8 cellular contexts compared by ENCODE assay signal in the genomic region with DNA sequence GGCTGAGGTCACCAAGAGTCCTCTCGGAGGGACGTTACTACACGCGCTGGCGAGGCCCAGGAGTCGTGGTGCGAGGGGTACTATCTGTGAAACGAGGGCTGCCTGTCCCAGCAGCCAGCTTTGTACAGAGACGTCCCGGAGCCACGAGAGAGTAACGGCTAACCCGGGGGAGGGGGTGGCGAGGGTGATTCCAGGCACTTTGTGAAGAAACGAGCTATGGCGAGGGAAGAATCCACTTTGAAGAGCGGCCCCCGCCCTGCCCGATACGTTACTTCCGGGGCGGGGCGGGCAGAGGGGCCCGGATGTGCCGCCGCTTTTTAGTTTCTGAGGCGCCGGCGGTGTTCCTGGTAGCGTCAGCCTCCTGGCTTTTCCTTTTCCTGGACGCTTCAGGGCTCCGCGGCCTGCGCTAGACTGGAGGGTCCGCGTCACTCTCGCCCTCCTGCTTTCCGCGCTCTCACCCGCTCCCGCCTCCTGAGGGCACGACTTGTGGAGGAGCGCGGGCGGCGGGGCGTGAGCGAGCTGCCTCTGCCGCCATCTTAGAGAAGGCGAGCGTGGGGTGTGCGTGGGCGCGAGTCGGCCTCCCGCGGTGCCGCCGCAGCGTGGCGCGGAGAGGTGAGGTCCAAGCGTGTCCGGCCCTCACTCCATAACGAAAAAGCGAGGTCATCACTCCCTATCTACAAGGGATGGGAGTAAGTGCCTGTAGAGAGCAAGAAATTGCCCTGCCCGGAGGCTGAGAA. TPM values are rescaled to one million over a fixed set of nuclear protein-coding genes. Genes with fewer than 3 reads are reported as not detected.
DNase-seq lines count a peak whose midpoint lies in the region; ATAC-seq and TF ChIP-seq lines count a peak whose summit lies in the region.

No MANE protein-coding gene starts in this region.

- peak overlapping the region; percentile 99 for H3K4me3 ChIP-seq in kidney epithelial cell (ENCODE audit: low read depth, low read length)

- no peak for TF ChIP-seq CTCF in AG09319 (IDR thresholded peaks at IDR 0.05; ENCODE audit: low read depth, low read length)
- TF ChIP-seq CTCF in kidney epithelial cell (IDR thresholded peaks at IDR 0.05; ENCODE audit: insufficient read depth, low read length, poor library complexity, severe bottlenecking) = no peak

- peaks cover 43% of the 10 kb centered on the region for H3K36me3 Mint-ChIP-seq in central memory CD8-positive, alpha-beta T cell (ENCODE audit: insufficient read depth)

- H3K27ac Mint-ChIP-seq in central memory CD8-positive, alpha-beta T cell (ENCODE audit: low read depth) = peak overlapping the region; percentile 98

- peak overlapping the region; percentile 80 for H3K4me3 Mint-ChIP-seq in central memory CD8-positive, alpha-beta T cell

- DNase-seq in AG09319 (ENCODE audit: extremely low read depth, low read depth) (peak; percentile 51), NCI-H2227 (lab: John Stamatoyannopoulos, UW; ENCODE audit: unreplicated experiment) (peak; percentile 91), kidney epithelial cell (ENCODE audit: low read depth) (peak; percentile 9)
- DNase-seq in central memory CD8-positive, alpha-beta T cell (ENCODE audit: low spot score in 2 of 2) = peak; percentile 86 to 88
- DNase-seq in stimulated activated CD4-positive, alpha-beta T cell treated with anti-CD3 and anti-CD28 coated beads, Interleukin-15, amount 100 ng/mL, for 1 hour (ENCODE audit: low read depth in 1 of 2, low spot score in 1 of 2) = peak; percentile 79 to 83

- H3K4me1 Mint-ChIP-seq in central memory CD8-positive, alpha-beta T cell = peaks cover 69% of the 10 kb centered on the region

- peak; percentile 96 for TF ChIP-seq POLR2A in GM18951 (IDR thresholded peaks at IDR 0.05; ENCODE audit: extremely low read depth, insufficient read depth, insufficient read length)

- in situ Hi-C loops in GM18951 (cut with MboI; ENCODE audit: low sequenced_read_pairs, unreplicated experiment) = no loop called here

- no peaks in the 10 kb centered on the region for H3K36me3 ChIP-seq in kidney epithelial cell (ENCODE audit: control insufficient read depth, insufficient read depth, low read length)

- H3K27me3 Mint-ChIP-seq in central memory CD8-positive, alpha-beta T cell = no peaks in the 10 kb centered on the region

- no peaks in the 10 kb centered on the region for H3K9me3 Mint-ChIP-seq in central memory CD8-positive, alpha-beta T cell

- ATAC-seq in HG03175 (IDR thresholded peaks at IDR 0.05; ENCODE audit: unreplicated experiment) = peak; percentile 62
- ATAC-seq in activated CD4-positive, CD25-positive, alpha-beta regulatory T cell treated with anti-CD3 and anti-CD28 coated beads, Interleukin-2, amount 50 U/mL, for 24 hours = peak; percentile 55 to 63
- peak; percentile 57 for ATAC-seq in central memory CD8-positive, alpha-beta T cell (replicated peaks; ENCODE audit: extremely low read depth, poor library complexity, severe bottlenecking)

- H3K27me3 ChIP-seq in kidney epithelial cell (ENCODE audit: control insufficient read depth, insufficient read depth, low read length) = no peaks in the 10 kb centered on the region

RNA-seq across cellular contexts. Expression of a gene that starts 0.5 kb away (rescaled TPM):
- 4.4 and 5.6 TPM in 2 replicates for total RNA-seq in kidney epithelial cell

Comparison
In these comparisons a context has a peak if more than half of its experiments do, and no peak if none do; other contexts are left out.
1. Peak in every context shown above with its lines: DNase-seq, ATAC-seq and H3K4me3 ChIP-seq.
2. DNase-seq: peak in every context shown above with its lines; median percentile 91 in NCI-H2227; 87 in central memory CD8-positive, alpha-beta T cell; 81 in stimulated activated CD4-positive, alpha-beta T cell treated with anti-CD3 and anti-CD28 coated beads, Interleukin-15, amount 100 ng/mL, for 1 hour; 51 in AG09319; 9 in kidney epithelial cell.